Comparison of ENCODE assay signal across 36 cellular contexts in genomic region chr11:72251614-72252013, GRCh38. TPM values are rescaled to one million over a fixed set of nuclear protein-coding genes. Genes with fewer than 3 reads are reported as not detected.
"Had no signal": no experiment of that assay in that cellular context is flagged by ENCODE, and none has a peak within 500 bp of the region (broad histone marks: within the 10 kb centered on the region; RNA-seq: fewer than 3 reads in every experiment).

No MANE protein-coding gene starts in this region.

- H3K27ac Mint-ChIP-seq: activated B cell treated with CpG ODN at 0.5 μM for 24 hours; activated CD4-positive, alpha-beta memory T cell treated with anti-CD3 and anti-CD28 coated beads, Interleukin-2, amount 10 ng/mL, durations not matched to agents 7 days and 5 days; activated CD4-positive, alpha-beta T cell treated with anti-CD3 and anti-CD28 coated beads for 36 hours; activated CD4-positive, alpha-beta T cell treated with anti-CD3 and anti-CD28 coated beads, Interleukin-2, amount 10 ng/mL, durations not matched to agents 7 days and 5 days; activated CD8-positive, alpha-beta memory T cell treated with anti-CD3 and anti-CD28 coated beads, Interleukin-2, amount 10 ng/mL, durations not matched to agents 7 days and 5 days; activated CD8-positive, alpha-beta T cell treated with anti-CD3 and anti-CD28 coated beads, Interleukin-2, amount 10 ng/mL, durations not matched to agents 7 days and 5 days; activated naive CD4-positive, alpha-beta T cell treated with anti-CD3 and anti-CD28 coated beads, Interleukin-2, amount 10 ng/mL, durations not matched to agents 7 days and 5 days; activated naive CD4-positive, alpha-beta T cell treated with anti-CD3 and anti-CD28 coated beads, Interleukin-2, amount 50 U/mL, for 24 hours; activated naive CD8-positive, alpha-beta T cell; activated naive CD8-positive, alpha-beta T cell treated with anti-CD3 and anti-CD28 coated beads, Interleukin-2, amount 10 ng/mL, durations not matched to agents 7 days and 5 days; activated naive CD8-positive, alpha-beta T cell treated with anti-CD3 and anti-CD28 coated beads, Interleukin-2, amount 50 U/mL, for 24 hours; activated T-cell treated with anti-CD3 and anti-CD28 coated beads, Interleukin-2, amount 50 U/mL, for 24 hours; activated T-helper 2 cell treated with anti-CD3 and anti-CD28 coated beads, Interferon-gamma antibody, Interleukin-2, Interleukin-4, amounts not matched to agents 10 μg/mL and 5 μg/mL and 100 μg/mL, durations not matched to agents 14 hours and 24 hours and 36 hours; brain; T-helper 1 cell treated with Interleukin-12 subunit alpha and Interleukin-12 subunit beta and Interleukin-4 antibody, amounts not matched to agents 30 μg/mL and 1 μg/mL, for 36 hours; T-helper 2 cell treated with Interferon-gamma antibody and Interleukin-4, amounts not matched to agents 5 μg/mL and 100 μg/mL, for 36 hours had no signal

- H3K4me1 ChIP-seq: ascending aorta had no signal

- H3K9me3 Mint-ChIP-seq: activated B cell treated with CpG ODN at 0.5 μM for 24 hours; activated CD4-positive, alpha-beta memory T cell treated with anti-CD3 and anti-CD28 coated beads, Interleukin-2, amount 10 ng/mL, durations not matched to agents 7 days and 5 days; activated CD4-positive, alpha-beta T cell treated with anti-CD3 and anti-CD28 coated beads, Interleukin-2, amount 10 ng/mL, durations not matched to agents 7 days and 5 days; activated naive CD4-positive, alpha-beta T cell treated with anti-CD3 and anti-CD28 coated beads, Interleukin-2, amount 10 ng/mL, durations not matched to agents 7 days and 5 days; activated naive CD4-positive, alpha-beta T cell treated with anti-CD3 and anti-CD28 coated beads, Interleukin-2, amount 50 U/mL, for 24 hours; activated naive CD8-positive, alpha-beta T cell treated with anti-CD3 and anti-CD28 coated beads, Interleukin-2, amount 10 ng/mL, durations not matched to agents 7 days and 5 days; activated naive CD8-positive, alpha-beta T cell treated with anti-CD3 and anti-CD28 coated beads, Interleukin-2, amount 50 U/mL, for 24 hours; activated T-cell treated with anti-CD3 and anti-CD28 coated beads, Interleukin-2, amount 50 U/mL, for 24 hours; activated T-helper 2 cell treated with anti-CD3 and anti-CD28 coated beads, Interferon-gamma antibody, Interleukin-2, Interleukin-4, amounts not matched to agents 10 μg/mL and 5 μg/mL and 100 μg/mL, durations not matched to agents 14 hours and 24 hours and 36 hours; brain; central memory CD8-positive, alpha-beta T cell; T-helper 1 cell treated with Interleukin-12 subunit alpha and Interleukin-12 subunit beta and Interleukin-4 antibody, amounts not matched to agents 30 μg/mL and 1 μg/mL, for 36 hours; T-helper 2 cell treated with Interferon-gamma antibody and Interleukin-4, amounts not matched to agents 5 μg/mL and 100 μg/mL, for 36 hours had no signal

- H3K9me3 ChIP-seq: ascending aorta had no signal

- H3K4me3 Mint-ChIP-seq: activated B cell treated with CpG ODN at 0.5 μM for 24 hours; activated CD4-positive, alpha-beta memory T cell treated with anti-CD3 and anti-CD28 coated beads, Interleukin-2, amount 10 ng/mL, durations not matched to agents 7 days and 5 days; activated CD4-positive, alpha-beta T cell treated with anti-CD3 and anti-CD28 coated beads for 36 hours; activated CD4-positive, alpha-beta T cell treated with anti-CD3 and anti-CD28 coated beads, Interleukin-2, amount 10 ng/mL, durations not matched to agents 7 days and 5 days; activated CD8-positive, alpha-beta memory T cell treated with anti-CD3 and anti-CD28 coated beads, Interleukin-2, amount 10 ng/mL, durations not matched to agents 7 days and 5 days; activated CD8-positive, alpha-beta T cell treated with anti-CD3 and anti-CD28 coated beads, Interleukin-2, amount 10 ng/mL, durations not matched to agents 7 days and 5 days; activated naive CD4-positive, alpha-beta T cell treated with anti-CD3 and anti-CD28 coated beads, Interleukin-2, amount 10 ng/mL, durations not matched to agents 7 days and 5 days; activated naive CD4-positive, alpha-beta T cell treated with anti-CD3 and anti-CD28 coated beads, Interleukin-2, amount 50 U/mL, for 24 hours; activated naive CD8-positive, alpha-beta T cell; activated naive CD8-positive, alpha-beta T cell treated with anti-CD3 and anti-CD28 coated beads, Interleukin-2, amount 10 ng/mL, durations not matched to agents 7 days and 5 days; activated naive CD8-positive, alpha-beta T cell treated with anti-CD3 and anti-CD28 coated beads, Interleukin-2, amount 50 U/mL, for 24 hours; activated T-cell treated with anti-CD3 and anti-CD28 coated beads, Interleukin-2, amount 50 U/mL, for 24 hours; brain; central memory CD8-positive, alpha-beta T cell; T-helper 1 cell treated with Interleukin-12 subunit alpha and Interleukin-12 subunit beta and Interleukin-4 antibody, amounts not matched to agents 30 μg/mL and 1 μg/mL, for 36 hours; T-helper 2 cell treated with Interferon-gamma antibody and Interleukin-4, amounts not matched to agents 5 μg/mL and 100 μg/mL, for 36 hours had no signal

- H3K4me1 Mint-ChIP-seq: activated B cell treated with CpG ODN at 0.5 μM for 24 hours; activated CD4-positive, alpha-beta memory T cell treated with anti-CD3 and anti-CD28 coated beads, Interleukin-2, amount 10 ng/mL, durations not matched to agents 7 days and 5 days; activated CD4-positive, alpha-beta T cell treated with anti-CD3 and anti-CD28 coated beads for 36 hours; activated CD4-positive, alpha-beta T cell treated with anti-CD3 and anti-CD28 coated beads, Interleukin-2, amount 10 ng/mL, durations not matched to agents 7 days and 5 days; activated CD8-positive, alpha-beta memory T cell treated with anti-CD3 and anti-CD28 coated beads, Interleukin-2, amount 10 ng/mL, durations not matched to agents 7 days and 5 days; activated naive CD4-positive, alpha-beta T cell treated with anti-CD3 and anti-CD28 coated beads, Interleukin-2, amount 10 ng/mL, durations not matched to agents 7 days and 5 days; activated naive CD4-positive, alpha-beta T cell treated with anti-CD3 and anti-CD28 coated beads, Interleukin-2, amount 50 U/mL, for 24 hours; activated naive CD8-positive, alpha-beta T cell treated with anti-CD3 and anti-CD28 coated beads, Interleukin-2, amount 10 ng/mL, durations not matched to agents 7 days and 5 days; activated naive CD8-positive, alpha-beta T cell treated with anti-CD3 and anti-CD28 coated beads, Interleukin-2, amount 50 U/mL, for 24 hours; brain; central memory CD8-positive, alpha-beta T cell had no signal

- FAIRE-seq: bronchial epithelial cell, TTC549 had no signal

- H3K27ac ChIP-seq: ascending aorta, cardiac muscle cell, VCaP had no signal

- H3K36me3 ChIP-seq: ascending aorta, cardiac muscle cell had no signal

- ATAC-seq: activated CD4-positive, alpha-beta T cell treated with anti-CD3 and anti-CD28 coated beads for 36 hours; activated CD8-positive, alpha-beta memory T cell treated with anti-CD3 and anti-CD28 coated beads, Interleukin-2, amount 10 ng/mL, durations not matched to agents 7 days and 5 days; activated CD8-positive, alpha-beta T cell treated with anti-CD3 and anti-CD28 coated beads, Interleukin-2, amount 10 ng/mL, durations not matched to agents 7 days and 5 days; activated naive CD8-positive, alpha-beta T cell treated with anti-CD3 and anti-CD28 coated beads, Interleukin-2, amount 50 U/mL, for 24 hours had no signal

- DNase-seq: activated B cell treated with CpG ODN at 0.5 μM for 24 hours; activated CD4-positive, alpha-beta memory T cell treated with anti-CD3 and anti-CD28 coated beads, Interleukin-2, amount 10 ng/mL, durations not matched to agents 7 days and 5 days; activated CD4-positive, alpha-beta T cell treated with anti-CD3 and anti-CD28 coated beads for 36 hours; activated CD4-positive, alpha-beta T cell treated with anti-CD3 and anti-CD28 coated beads for 48 hours; activated CD4-positive, alpha-beta T cell treated with anti-CD3 and anti-CD28 coated beads, Interleukin-2, amount 10 ng/mL, durations not matched to agents 7 days and 5 days; activated CD4-positive, alpha-beta T cell treated with anti-CD3 and anti-CD28 coated beads, Interleukin-2, amount 50 U/mL, for 48 hours; activated CD4-positive, CD25-positive, alpha-beta regulatory T cell treated with anti-CD3 and anti-CD28 coated beads, Interleukin-2, amount 50 U/mL, for 72 hours; activated CD8-positive, alpha-beta memory T cell treated with anti-CD3 and anti-CD28 coated beads for 24 hours; activated CD8-positive, alpha-beta memory T cell treated with anti-CD3 and anti-CD28 coated beads, Interleukin-2, amount 10 ng/mL, durations not matched to agents 7 days and 5 days; activated CD8-positive, alpha-beta memory T cell treated with anti-CD3 and anti-CD28 coated beads, Interleukin-2, amount 50 U/mL, for 48 hours; activated CD8-positive, alpha-beta T cell treated with anti-CD3 and anti-CD28 coated beads, Interleukin-2, amount 10 ng/mL, durations not matched to agents 7 days and 5 days; activated effector memory CD4-positive, alpha-beta T cell treated with Interleukin-2 at 50 U/mL for 16 hours; activated gamma-delta T cell; activated naive CD4-positive, alpha-beta T cell treated with anti-CD3 and anti-CD28 coated beads, Interleukin-2, amount 10 ng/mL, durations not matched to agents 7 days and 5 days; activated naive CD4-positive, alpha-beta T cell treated with Interleukin-2 at 50 U/mL for 16 hours; activated naive CD8-positive, alpha-beta T cell treated with anti-CD3 and anti-CD28 coated beads, Interleukin-2, amount 10 ng/mL, durations not matched to agents 7 days and 5 days; activated naive CD8-positive, alpha-beta T cell treated with anti-CD3 and anti-CD28 coated beads, Interleukin-2, amount 50 U/mL, for 24 hours; activated T-cell treated with anti-CD3 and anti-CD28 coated beads, Interleukin-2, amount 50 U/mL, for 24 hours; activated T-cell treated with anti-CD3 and anti-CD28 coated beads, Interleukin-2, amount 50 U/mL, for 48 hours; amygdala; cerebellar nuclear complex; T-helper 1 cell; T-helper 2 cell; T-helper 9 cell had no signal

- H3K4me3 ChIP-seq: ascending aorta, cardiac muscle cell had no signal

- H3K27me3 ChIP-seq: ascending aorta had no signal

- H3K36me3 Mint-ChIP-seq: activated CD8-positive, alpha-beta memory T cell treated with anti-CD3 and anti-CD28 coated beads, Interleukin-2, amount 10 ng/mL, durations not matched to agents 7 days and 5 days; activated naive CD4-positive, alpha-beta T cell treated with anti-CD3 and anti-CD28 coated beads, Interleukin-2, amount 10 ng/mL, durations not matched to agents 7 days and 5 days; activated naive CD4-positive, alpha-beta T cell treated with anti-CD3 and anti-CD28 coated beads, Interleukin-2, amount 50 U/mL, for 24 hours; activated naive CD8-positive, alpha-beta T cell; activated naive CD8-positive, alpha-beta T cell treated with anti-CD3 and anti-CD28 coated beads, Interleukin-2, amount 10 ng/mL, durations not matched to agents 7 days and 5 days; brain had no signal

RNA-seq across cellular contexts. Expression of gene PHOX2A, which starts 7.6 kb away (rescaled TPM):
- total RNA-seq: activated B cell treated with CpG ODN at 0.5 μM for 24 hours; activated CD4-positive, alpha-beta memory T cell treated with anti-CD3 and anti-CD28 coated beads, Interleukin-2, amount 10 ng/mL, durations not matched to agents 7 days and 5 days; activated CD4-positive, alpha-beta T cell treated with anti-CD3 and anti-CD28 coated beads for 36 hours; activated CD4-positive, alpha-beta T cell treated with anti-CD3 and anti-CD28 coated beads, Interleukin-2, amount 10 ng/mL, durations not matched to agents 7 days and 5 days; activated CD8-positive, alpha-beta memory T cell treated with anti-CD3 and anti-CD28 coated beads, Interleukin-2, amount 10 ng/mL, durations not matched to agents 7 days and 5 days; activated CD8-positive, alpha-beta T cell treated with anti-CD3 and anti-CD28 coated beads, Interleukin-2, amount 10 ng/mL, durations not matched to agents 7 days and 5 days; activated naive CD8-positive, alpha-beta T cell treated with anti-CD3 and anti-CD28 coated beads, Interleukin-2, amount 10 ng/mL, durations not matched to agents 7 days and 5 days; activated T-helper 2 cell treated with anti-CD3 and anti-CD28 coated beads, Interferon-gamma antibody, Interleukin-2, Interleukin-4, amounts not matched to agents 10 μg/mL and 5 μg/mL and 100 μg/mL, durations not matched to agents 14 hours and 24 hours and 36 hours; ascending aorta; bronchial epithelial cell had no signal
- polyA plus RNA-seq: cardiac muscle cell had no signal

RNA-seq across cellular contexts. Expression of gene FOLR2, which starts 35.0 kb away (rescaled TPM):
- total RNA-seq: activated CD4-positive, alpha-beta memory T cell treated with anti-CD3 and anti-CD28 coated beads, Interleukin-2, amount 10 ng/mL, durations not matched to agents 7 days and 5 days; activated CD4-positive, alpha-beta T cell treated with anti-CD3 and anti-CD28 coated beads for 36 hours; activated CD4-positive, alpha-beta T cell treated with anti-CD3 and anti-CD28 coated beads, Interleukin-2, amount 10 ng/mL, durations not matched to agents 7 days and 5 days; activated CD8-positive, alpha-beta memory T cell treated with anti-CD3 and anti-CD28 coated beads, Interleukin-2, amount 10 ng/mL, durations not matched to agents 7 days and 5 days; activated CD8-positive, alpha-beta T cell treated with anti-CD3 and anti-CD28 coated beads, Interleukin-2, amount 10 ng/mL, durations not matched to agents 7 days and 5 days; activated T-helper 2 cell treated with anti-CD3 and anti-CD28 coated beads, Interferon-gamma antibody, Interleukin-2, Interleukin-4, amounts not matched to agents 10 μg/mL and 5 μg/mL and 100 μg/mL, durations not matched to agents 14 hours and 24 hours and 36 hours; bronchial epithelial cell; cardiac muscle cell had no signal
- polyA plus RNA-seq: cardiac muscle cell had no signal

RNA-seq across cellular contexts. Expression of gene FOLR1, which starts 59.7 kb away (rescaled TPM):
- total RNA-seq: activated B cell treated with CpG ODN at 0.5 μM for 24 hours; activated CD4-positive, alpha-beta memory T cell treated with anti-CD3 and anti-CD28 coated beads, Interleukin-2, amount 10 ng/mL, durations not matched to agents 7 days and 5 days; activated CD4-positive, alpha-beta T cell treated with anti-CD3 and anti-CD28 coated beads for 36 hours; activated CD4-positive, alpha-beta T cell treated with anti-CD3 and anti-CD28 coated beads, Interleukin-2, amount 10 ng/mL, durations not matched to agents 7 days and 5 days; activated CD8-positive, alpha-beta memory T cell treated with anti-CD3 and anti-CD28 coated beads, Interleukin-2, amount 10 ng/mL, durations not matched to agents 7 days and 5 days; activated CD8-positive, alpha-beta T cell treated with anti-CD3 and anti-CD28 coated beads, Interleukin-2, amount 10 ng/mL, durations not matched to agents 7 days and 5 days; activated naive CD8-positive, alpha-beta T cell treated with anti-CD3 and anti-CD28 coated beads, Interleukin-2, amount 10 ng/mL, durations not matched to agents 7 days and 5 days; activated T-helper 2 cell treated with anti-CD3 and anti-CD28 coated beads, Interferon-gamma antibody, Interleukin-2, Interleukin-4, amounts not matched to agents 10 μg/mL and 5 μg/mL and 100 μg/mL, durations not matched to agents 14 hours and 24 hours and 36 hours; ascending aorta had no signal
